In the genomic region with DNA sequence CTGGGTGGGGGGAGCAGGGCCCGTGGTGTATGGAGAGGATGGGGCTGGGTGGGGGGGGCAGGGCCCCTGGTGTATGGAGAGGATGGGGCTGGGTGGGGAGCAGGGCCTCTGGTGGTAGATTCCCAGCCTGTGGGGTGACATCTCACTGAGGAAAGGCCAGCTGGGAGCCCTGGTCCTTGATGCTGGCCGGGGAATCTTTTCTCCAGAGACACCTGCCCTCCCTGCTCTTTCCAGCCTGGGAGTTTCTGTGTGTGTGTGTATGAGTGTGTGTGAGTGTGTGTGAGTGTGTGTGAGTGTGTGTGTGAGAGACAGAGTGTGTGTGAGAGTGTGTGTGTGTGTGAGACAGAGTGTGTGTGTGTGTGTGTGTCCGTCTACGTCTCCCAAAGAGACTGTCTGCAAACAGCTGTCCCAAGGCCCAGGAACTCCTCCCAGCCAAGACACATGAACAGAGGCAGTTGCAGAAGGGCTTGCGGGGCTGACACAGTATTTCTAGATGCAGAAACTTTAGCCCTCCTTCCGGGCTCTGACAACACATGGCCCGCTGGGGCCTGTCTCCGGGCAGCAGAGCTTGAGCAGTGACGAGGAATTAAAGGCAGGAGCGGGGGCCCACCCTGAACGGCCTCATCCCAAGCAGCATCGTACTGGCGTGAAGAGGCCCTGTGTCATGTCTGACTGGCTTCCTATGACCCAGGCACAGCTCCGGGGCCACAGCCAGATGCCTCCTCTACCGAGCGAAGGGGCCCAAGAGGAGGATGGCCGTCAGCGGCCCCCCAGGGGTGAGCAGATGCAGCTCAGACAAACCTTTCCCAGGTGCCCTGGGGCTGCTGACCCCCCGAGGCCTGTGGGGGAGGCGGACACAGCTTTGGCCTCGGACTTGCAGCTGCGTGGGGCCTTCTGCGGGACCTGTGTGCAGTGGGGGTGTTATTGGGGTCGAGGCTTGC, we compare ENCODE assay signal across 16 cellular contexts. TPM values are rescaled to one million over a fixed set of nuclear protein-coding genes. Genes with fewer than 3 reads are reported as not detected.
DNase-seq lines count a peak whose midpoint lies in the region; ATAC-seq, FAIRE-seq and TF ChIP-seq lines count a peak whose summit lies in the region.
"Had no signal": no experiment of that assay in that cellular context is flagged by ENCODE, and none has a peak within 500 bp of the region (broad histone marks: within the 10 kb centered on the region; RNA-seq: fewer than 3 reads in every experiment).

No MANE protein-coding gene starts in this region.

- no peaks in the 10 kb centered on the region for H3K4me1 Mint-ChIP-seq in activated CD4-positive, alpha-beta memory T cell treated with anti-CD3 and anti-CD28 coated beads, Interleukin-2, amount 10 ng/mL, durations not matched to agents 7 days and 5 days

- peaks cover 7% of the 10 kb centered on the region for H3K9me3 ChIP-seq in BLaER1
- H3K9me3 ChIP-seq in pancreas: no peaks in the 10 kb centered on the region
- H3K9me3 ChIP-seq: adrenal gland, SK-N-SH, vagina had no signal

- no peaks in the 10 kb centered on the region for H3K27me3 ChIP-seq in BLaER1
- no peaks in the 10 kb centered on the region for H3K27me3 ChIP-seq in pancreas
- H3K27me3 ChIP-seq: adrenal gland, vagina had no signal

- H4K20me1 ChIP-seq in BLaER1: peaks cover 66% of the 10 kb centered on the region

- no peak overlapping the region for H3K4me3 Mint-ChIP-seq in activated CD4-positive, alpha-beta memory T cell treated with anti-CD3 and anti-CD28 coated beads, Interleukin-2, amount 10 ng/mL, durations not matched to agents 7 days and 5 days
- H3K4me3 Mint-ChIP-seq: activated T-cell treated with anti-CD3 and anti-CD28 coated beads, Interleukin-2, amount 50 U/mL, for 4 hours had no signal

- peak overlapping the region; percentile 36 for H3K4me2 ChIP-seq in BLaER1
- H3K4me2 ChIP-seq: SK-N-SH had no signal

- H3K36me3 ChIP-seq in BLaER1 (peaks cover 63% of the 10 kb centered on the region), pancreas (no peaks in the 10 kb centered on the region)

- no peaks in the 10 kb centered on the region for H3K9me3 Mint-ChIP-seq in activated CD4-positive, alpha-beta memory T cell treated with anti-CD3 and anti-CD28 coated beads, Interleukin-2, amount 10 ng/mL, durations not matched to agents 7 days and 5 days
- H3K9me3 Mint-ChIP-seq: activated T-cell treated with anti-CD3 and anti-CD28 coated beads, Interleukin-2, amount 50 U/mL, for 4 hours had no signal

- H3K9ac ChIP-seq in BLaER1: 0 out of 2 replicates have a peak overlapping the region, but pooled peaks have one; percentile 12
- H3K9ac ChIP-seq: SK-N-SH had no signal

- peak; percentile 36 for DNase-seq in astrocyte of the hippocampus (ENCODE audit: low read depth, low spot score)
- no peak for DNase-seq in left cardiac atrium
- no peak for DNase-seq in pancreas
- DNase-seq in activated CD4-positive, alpha-beta memory T cell treated with anti-CD3 and anti-CD28 coated beads, Interleukin-2, amount 10 ng/mL, durations not matched to agents 7 days and 5 days: no peak
- no peak for DNase-seq in activated CD8-positive, alpha-beta memory T cell treated with anti-CD3 and anti-CD28 coated beads, Interleukin-2, amount 50 U/mL, for 48 hours
- DNase-seq in NCI-H748 treated with DMSO at 0.1 percent for 48 hours (lab: John Stamatoyannopoulos, UW): no peak
- no peak for DNase-seq in caudate nucleus (lab: John Stamatoyannopoulos, UW)
- DNase-seq: ACHN; activated T-cell treated with anti-CD3 and anti-CD28 coated beads, Interleukin-2, amount 50 U/mL, for 4 hours; adrenal gland; erythroblast; SK-N-SH; stimulated activated naive CD4-positive, alpha-beta T cell had no signal

- no peak overlapping the region for H3K27ac Mint-ChIP-seq in activated CD4-positive, alpha-beta memory T cell treated with anti-CD3 and anti-CD28 coated beads, Interleukin-2, amount 10 ng/mL, durations not matched to agents 7 days and 5 days

- POLR2A ChIA-PET in activated CD4-positive, alpha-beta memory T cell treated with anti-CD3 and anti-CD28 coated beads, Interleukin-2, amount 10 ng/mL, durations not matched to agents 7 days and 5 days (lab: Charles Lee): no interaction called here

- peak; percentile 57 to 83 for ATAC-seq in left cardiac atrium
- ATAC-seq in pancreas: peak in 3 of 4 donors; percentile 5 to 27 (median 9)
- ATAC-seq: activated T-cell treated with anti-CD3 and anti-CD28 coated beads, Interleukin-2, amount 50 U/mL, for 4 hours had no signal

- FAIRE-seq in pancreas (lab: Jason Lieb, UNC): no peak

- CTCF ChIA-PET in activated CD4-positive, alpha-beta memory T cell treated with anti-CD3 and anti-CD28 coated beads, Interleukin-2, amount 10 ng/mL, durations not matched to agents 7 days and 5 days (lab: Charles Lee): no interaction called here

- intact Hi-C loops in left cardiac atrium (cut with DNase I): no loop called here
- intact Hi-C loops in pancreas (cut with DNase I): no loop called here

- TF ChIP-seq CTCF in pancreas (IDR thresholded peaks at IDR 0.05): no peak

- H3K4me1 ChIP-seq in BLaER1 (peaks cover 38% of the 10 kb centered on the region), pancreas (no peaks in the 10 kb centered on the region)

- no peak overlapping the region for H3K4me3 ChIP-seq in BLaER1
- H3K4me3 ChIP-seq in pancreas: no peak overlapping the region
- H3K4me3 ChIP-seq: adrenal gland, lung, vagina had no signal

- H3K27ac ChIP-seq in BLaER1 (peak overlapping the region; percentile 28; the same call in 1 of the 2 replicates), pancreas (no peak overlapping the region), caudate nucleus (ENCODE audit: low read depth, low read length) (no peak overlapping the region)
- H3K27ac ChIP-seq: vagina had no signal

- H3K27me3 Mint-ChIP-seq in activated CD4-positive, alpha-beta memory T cell treated with anti-CD3 and anti-CD28 coated beads, Interleukin-2, amount 10 ng/mL, durations not matched to agents 7 days and 5 days: no peaks in the 10 kb centered on the region

- H3K36me3 Mint-ChIP-seq in activated CD4-positive, alpha-beta memory T cell treated with anti-CD3 and anti-CD28 coated beads, Interleukin-2, amount 10 ng/mL, durations not matched to agents 7 days and 5 days (ENCODE audit: low read depth): no peaks in the 10 kb centered on the region

- 87% methylated on average over 23 to 24 of the region's 24 CpGs for WGBS in pancreas, 2 donors

RNA-seq across cellular contexts. Expression of a gene that starts 24.3 kb away (rescaled TPM):
- 10 to 100 TPM; 30.7 to 62.5 TPM for total RNA-seq in left cardiac atrium
- 10 to 100 TPM in 3 of 6 donors, 1 to 10 TPM in 3; 8.9 to 43.1 (median 11.2) TPM for total RNA-seq in pancreas
- 10 to 100 TPM; 14.2 to 16.9 TPM for polyA plus RNA-seq in pancreas
- total RNA-seq in activated CD4-positive, alpha-beta memory T cell treated with anti-CD3 and anti-CD28 coated beads, Interleukin-2, amount 10 ng/mL, durations not matched to agents 7 days and 5 days: under 1 TPM in 1 of 2 experiments, not detected in 1; 0.13 TPM

Comparison
In these comparisons a context has a peak if more than half of its experiments do, and no peak if none do; other contexts are left out.
1. RNA of a gene that starts 24.3 kb away (total RNA-seq): 30.7 to 62.5 TPM in left cardiac atrium and 8.9 to 43.1 TPM in pancreas; 0.13 TPM in activated CD4-positive, alpha-beta memory T cell treated with anti-CD3 and anti-CD28 coated beads, Interleukin-2, amount 10 ng/mL, durations not matched to agents 7 days and 5 days; every median in the first group is over 4 times any median in the second.